In the genomic region with DNA sequence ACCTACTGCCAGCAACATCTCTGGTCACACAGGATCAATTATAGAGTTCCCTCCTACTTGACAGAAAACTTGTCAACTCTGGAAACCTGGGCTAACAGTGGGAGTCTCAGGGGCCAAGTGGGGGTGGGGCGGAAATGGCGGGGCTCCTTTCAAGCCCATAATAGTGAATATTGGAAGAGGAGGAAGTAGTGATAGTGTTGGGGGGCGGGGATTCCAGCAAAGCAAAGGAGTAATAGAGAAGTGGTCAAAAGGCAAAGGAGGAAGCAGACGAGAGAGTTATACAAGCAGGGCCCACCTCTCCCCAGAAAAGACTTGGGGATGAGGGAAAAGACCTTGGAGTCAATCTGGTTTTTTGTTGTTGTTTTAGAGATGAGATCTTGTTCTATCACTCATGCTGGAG, we compare ENCODE assay signal across 9 cellular contexts. TPM values are rescaled to one million over a fixed set of nuclear protein-coding genes. Genes with fewer than 3 reads are reported as not detected.
DNase-seq lines count a peak whose midpoint lies in the region; ATAC-seq and TF ChIP-seq lines count a peak whose summit lies in the region.
"Had no signal": no experiment of that assay in that cellular context is flagged by ENCODE, and none has a peak within 500 bp of the region (broad histone marks: within the 10 kb centered on the region; RNA-seq: fewer than 3 reads in every experiment).

No MANE protein-coding gene starts in this region.

- peaks cover 22 to 77% (median 42%) of the 10 kb centered on the region in 4 donors for H3K4me1 ChIP-seq in stomach

- no peaks in the 10 kb centered on the region for H3K9me3 Mint-ChIP-seq in activated T-cell treated with anti-CD3 and anti-CD28 coated beads, Interleukin-2, amount 50 U/mL, for 24 hours
- no peaks in the 10 kb centered on the region for H3K9me3 Mint-ChIP-seq in effector memory CD8-positive, alpha-beta T cell

- H3K4me1 Mint-ChIP-seq in activated T-cell treated with anti-CD3 and anti-CD28 coated beads, Interleukin-2, amount 50 U/mL, for 24 hours (ENCODE audit: low read depth) = peaks cover 66% of the 10 kb centered on the region
- peaks cover 54 to 60% of the 10 kb centered on the region in 2 donors for H3K4me1 Mint-ChIP-seq in effector memory CD8-positive, alpha-beta T cell (ENCODE audit: low read depth in 2 of 2)

- H3K27ac ChIP-seq in stomach = peak overlapping the region in 4 of 5 donors; percentile 16 to 90 (median 79)

- peaks cover 13 to 20% (median 15%) of the 10 kb centered on the region in 4 donors for H3K36me3 ChIP-seq in stomach

- H3K27ac Mint-ChIP-seq in activated T-cell treated with anti-CD3 and anti-CD28 coated beads, Interleukin-2, amount 50 U/mL, for 24 hours = peak overlapping the region; percentile 99
- H3K27ac Mint-ChIP-seq in effector memory CD8-positive, alpha-beta T cell = peak overlapping the region; percentile 88 to 95

- TF ChIP-seq EP300 in stomach (IDR thresholded peaks at IDR 0.05) = no peak

- ATAC-seq in effector memory CD8-positive, alpha-beta T cell (replicated peaks) = no peak
- ATAC-seq in GM18873 (IDR thresholded peaks at IDR 0.05; ENCODE audit: low FRiP score, unreplicated experiment) = no peak
- ATAC-seq in HG02588 (IDR thresholded peaks at IDR 0.05; ENCODE audit: unreplicated experiment) = no peak

- H3K4me3 ChIP-seq in stomach = peak overlapping the region in 3 of 4 donors; percentile 2 to 52 (median 18)

- H3K36me3 Mint-ChIP-seq in activated T-cell treated with anti-CD3 and anti-CD28 coated beads, Interleukin-2, amount 50 U/mL, for 24 hours (ENCODE audit: low read depth) = peaks cover 71% of the 10 kb centered on the region
- peaks cover 31% of the 10 kb centered on the region for H3K36me3 Mint-ChIP-seq in effector memory CD8-positive, alpha-beta T cell (ENCODE audit: insufficient read depth)

- TF ChIP-seq POLR2A in stomach (IDR thresholded peaks at IDR 0.05) = no peak

- H3K27me3 ChIP-seq in stomach = no peaks in the 10 kb centered on the region

- 51 to 71% (median 60%) methylated on average over 4 of the region's 4 CpGs for WGBS in stomach, 5 donors

- no peaks in the 10 kb centered on the region for H3K9me3 ChIP-seq in stomach

- intact Hi-C loops in stomach (cut with DNase I; ENCODE audit: low total_unique reads) = loop anchor here (5.0 kb wide), 1 partner anchor 153 kb away; the partner anchor contains the start of gene FANCE

- no peak for TF ChIP-seq CTCF in stomach (IDR thresholded peaks at IDR 0.05)

- no peak for DNase-seq in activated T-cell treated with anti-CD3 and anti-CD28 coated beads, Interleukin-2, amount 50 U/mL, for 24 hours
- no peak for DNase-seq in activated T-cell treated with anti-CD3 and anti-CD28 coated beads, Interleukin-2, amount 50 U/mL, for 1 hour
- DNase-seq in SIG-M5 treated with dmso at 0.1 percent for 504 hours (lab: John Stamatoyannopoulos, UW; ENCODE audit: unreplicated experiment) = peak; percentile 95
- DNase-seq in effector memory CD8-positive, alpha-beta T cell = no peak
- no peak for DNase-seq in stomach
- DNase-seq in NCI-H524 treated with DMSO at 0.1 percent for 48 hours (lab: John Stamatoyannopoulos, UW) = no peak
- DNase-seq: activated gamma-delta T cell had no signal

- H3K27me3 Mint-ChIP-seq in activated T-cell treated with anti-CD3 and anti-CD28 coated beads, Interleukin-2, amount 50 U/mL, for 24 hours = no peaks in the 10 kb centered on the region
- no peaks in the 10 kb centered on the region for H3K27me3 Mint-ChIP-seq in effector memory CD8-positive, alpha-beta T cell

- H3K4me3 Mint-ChIP-seq in activated T-cell treated with anti-CD3 and anti-CD28 coated beads, Interleukin-2, amount 50 U/mL, for 24 hours = peak overlapping the region; percentile 87
- peak overlapping the region; percentile 83 to 90 for H3K4me3 Mint-ChIP-seq in effector memory CD8-positive, alpha-beta T cell

RNA-seq across cellular contexts. Expression of gene DEF6, which starts 2.1 kb away (rescaled TPM):
- 10 to 100 TPM in 4 of 5 donors, 1 to 10 TPM in 1; 4.9 to 35.3 (median 14.9) TPM for total RNA-seq in stomach
- 10 to 100 TPM; 15.2 to 32.8 (median 17.7) TPM for polyA plus RNA-seq in stomach

RNA-seq across cellular contexts. Expression of gene ZNF76, which starts 40.1 kb away (rescaled TPM):
- total RNA-seq in stomach = 10 to 100 TPM; 15.1 to 92.0 (median 38.2) TPM
- polyA plus RNA-seq in stomach = 10 to 100 TPM; 19.4 to 23.8 (median 23.2) TPM

RNA-seq across cellular contexts. Expression of gene PPARD, which starts 42.7 kb away (rescaled TPM):
- 10 to 100 TPM in 3 of 5 donors, 1 to 10 TPM in 2; 2.6 to 34.6 (median 10.5) TPM for total RNA-seq in stomach
- 10 to 100 TPM; 13.8 to 33.1 (median 22.0) TPM for polyA plus RNA-seq in stomach
